Comparison of ENCODE assay signal across 30 cellular contexts in genomic region chr1:14853518-14853917, GRCh38.
"Had no signal": no experiment of that assay in that cellular context is flagged by ENCODE, and none has a peak within 500 bp of the region (broad histone marks: within the 10 kb centered on the region; RNA-seq: fewer than 3 reads in every experiment).

No MANE protein-coding gene starts in this region.

- H3K4me1 ChIP-seq: SJCRH30 had no signal

- H3K4me2 ChIP-seq: PC-9 had no signal

- DNase-seq: Kasumi-1, KG1, MG63, NCI-H1048, NCI-H1092 treated with DMSO at 0.1 percent for 48 hours, NCI-H1105 treated with DMSO at 0.1 percent for 48 hours, NCI-H1417, NCI-H1436, NCI-H146, NCI-H1694, NCI-H187, NCI-H2029, NCI-H2081, NCI-H2171 treated with DMSO at 0.1 percent for 48 hours, NCI-H2227 treated with DMSO at 0.1 percent for 48 hours, NCI-H345, NCI-H446, NCI-H510A treated with DMSO at 0.1 percent for 48 hours, NCI-H526, NCI-H748 treated with DMSO at 0.1 percent for 48 hours, NCI-H82, PC-9, SHP77, SIG-M5, SJCRH30 had no signal

- H3K27me3 ChIP-seq: MG63 had no signal

- H3K27ac ChIP-seq: PC-9, RWPE1, SJCRH30, SK-N-MC had no signal

- H2AFZ ChIP-seq: PC-9 had no signal

- H3K4me3 ChIP-seq: MG63, PC-9, SJCRH30, SK-N-MC had no signal

- ATAC-seq: Panc1, Right ventricle myocardium inferior, SK-N-SH treated with all-trans-retinoic acid at 6 μM for 48 hours had no signal

- H3K9me3 ChIP-seq: MG63, SJCRH30 had no signal

- H3K36me3 ChIP-seq: MG63, SJCRH30 had no signal
